1 cellular context compared by ENCODE assay signal in the genomic region with DNA sequence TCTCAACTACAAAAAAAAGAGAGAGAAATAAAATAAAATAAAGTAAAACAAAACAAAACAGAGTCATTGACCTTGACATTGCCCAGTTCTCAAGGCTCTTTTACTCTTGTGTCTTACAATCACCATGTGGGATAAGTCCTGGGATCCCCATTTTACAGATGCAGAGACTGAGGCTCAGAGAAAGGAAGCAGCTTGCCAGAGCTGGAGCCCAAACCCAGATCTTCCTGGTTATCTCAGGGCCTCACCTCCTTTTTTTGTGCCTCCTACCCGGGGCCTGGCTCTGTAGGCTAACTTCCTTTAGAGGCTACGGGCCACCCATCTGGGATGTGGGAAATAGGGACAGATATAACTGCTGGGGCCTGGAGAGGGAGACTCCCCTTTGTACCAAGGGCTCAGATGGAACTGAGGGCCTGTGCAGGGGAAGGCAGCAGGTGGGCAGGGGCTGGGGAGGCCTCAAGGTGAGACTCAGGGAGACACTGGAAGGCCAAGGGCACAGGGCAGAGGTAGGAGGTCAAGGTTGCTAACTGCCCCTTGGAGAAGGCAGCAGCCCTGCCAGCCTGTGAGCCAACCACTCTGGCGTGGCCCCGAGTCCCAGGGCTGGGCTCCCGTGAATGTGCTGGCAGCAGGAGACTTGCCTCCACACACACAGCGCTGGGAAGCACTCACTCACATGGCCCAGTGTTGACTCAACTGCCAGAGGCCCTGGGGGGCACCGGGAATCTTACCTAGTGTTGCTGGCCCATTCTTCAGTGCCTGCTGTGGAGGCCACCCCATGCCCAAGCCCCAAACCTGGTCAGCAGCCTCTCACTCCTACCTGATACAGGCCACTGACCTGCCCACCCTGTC.
TF ChIP-seq lines count a peak whose summit lies in the region.

No MANE protein-coding gene starts in this region.

TF ChIP-seq in HepG2, 621 proteins besides CTCF, POLR2A, EP300 and RAD21:
- TF ChIP-seq POGZ (CRISPR knock-in tag; IDR thresholded peaks at IDR 0.05) (no peak), ZNF629 (CRISPR knock-in tag; conservative IDR thresholded peaks at IDR 0.05) (peak; percentile 81), NKX3-1 (CRISPR knock-in tag; IDR thresholded peaks at IDR 0.05) (no peak)
- TF ChIP-seq, protein P1, sequence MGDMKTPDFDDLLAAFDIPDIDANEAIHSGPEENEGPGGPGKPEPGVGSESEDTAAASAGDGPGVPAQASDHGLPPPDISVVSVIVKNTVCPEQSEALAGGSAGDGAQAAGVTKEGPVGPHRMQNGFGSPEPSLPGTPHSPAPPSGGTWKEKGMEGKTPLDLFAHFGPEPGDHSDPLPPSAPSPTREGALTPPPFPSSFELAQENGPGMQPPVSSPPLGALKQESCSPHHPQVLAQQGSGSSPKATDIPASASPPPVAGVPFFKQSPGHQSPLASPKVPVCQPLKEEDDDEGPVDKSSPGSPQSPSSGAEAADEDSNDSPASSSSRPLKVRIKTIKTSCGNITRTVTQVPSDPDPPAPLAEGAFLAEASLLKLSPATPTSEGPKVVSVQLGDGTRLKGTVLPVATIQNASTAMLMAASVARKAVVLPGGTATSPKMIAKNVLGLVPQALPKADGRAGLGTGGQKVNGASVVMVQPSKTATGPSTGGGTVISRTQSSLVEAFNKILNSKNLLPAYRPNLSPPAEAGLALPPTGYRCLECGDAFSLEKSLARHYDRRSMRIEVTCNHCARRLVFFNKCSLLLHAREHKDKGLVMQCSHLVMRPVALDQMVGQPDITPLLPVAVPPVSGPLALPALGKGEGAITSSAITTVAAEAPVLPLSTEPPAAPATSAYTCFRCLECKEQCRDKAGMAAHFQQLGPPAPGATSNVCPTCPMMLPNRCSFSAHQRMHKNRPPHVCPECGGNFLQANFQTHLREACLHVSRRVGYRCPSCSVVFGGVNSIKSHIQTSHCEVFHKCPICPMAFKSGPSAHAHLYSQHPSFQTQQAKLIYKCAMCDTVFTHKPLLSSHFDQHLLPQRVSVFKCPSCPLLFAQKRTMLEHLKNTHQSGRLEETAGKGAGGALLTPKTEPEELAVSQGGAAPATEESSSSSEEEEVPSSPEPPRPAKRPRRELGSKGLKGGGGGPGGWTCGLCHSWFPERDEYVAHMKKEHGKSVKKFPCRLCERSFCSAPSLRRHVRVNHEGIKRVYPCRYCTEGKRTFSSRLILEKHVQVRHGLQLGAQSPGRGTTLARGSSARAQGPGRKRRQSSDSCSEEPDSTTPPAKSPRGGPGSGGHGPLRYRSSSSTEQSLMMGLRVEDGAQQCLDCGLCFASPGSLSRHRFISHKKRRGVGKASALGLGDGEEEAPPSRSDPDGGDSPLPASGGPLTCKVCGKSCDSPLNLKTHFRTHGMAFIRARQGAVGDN (CRISPR knock-in tag; IDR thresholded peaks at IDR 0.05), result peak; percentile 29; the same call in 1 of the 2 replicates
